In genomic region chr1:27357281-27358037, GRCh38 we compare ENCODE assay signal across 1 cellular context.
TF ChIP-seq lines count a peak whose summit lies in the region.

No MANE protein-coding gene starts in this region.

TF ChIP-seq in WTC11, 78 proteins besides CTCF, POLR2A, EP300 and RAD21 (continued from another document):
- TF ChIP-seq AR (CRISPR knock-in tag; IDR thresholded peaks at IDR 0.05) (no peak), KAT7 (CRISPR knock-in tag; IDR thresholded peaks at IDR 0.05; ENCODE audit: borderline replicate concordance) (no peak), TP53 (CRISPR knock-in tag; IDR thresholded peaks at IDR 0.05) (no peak)
